Comparison of ENCODE assay signal across 10 cellular contexts in the genomic region with DNA sequence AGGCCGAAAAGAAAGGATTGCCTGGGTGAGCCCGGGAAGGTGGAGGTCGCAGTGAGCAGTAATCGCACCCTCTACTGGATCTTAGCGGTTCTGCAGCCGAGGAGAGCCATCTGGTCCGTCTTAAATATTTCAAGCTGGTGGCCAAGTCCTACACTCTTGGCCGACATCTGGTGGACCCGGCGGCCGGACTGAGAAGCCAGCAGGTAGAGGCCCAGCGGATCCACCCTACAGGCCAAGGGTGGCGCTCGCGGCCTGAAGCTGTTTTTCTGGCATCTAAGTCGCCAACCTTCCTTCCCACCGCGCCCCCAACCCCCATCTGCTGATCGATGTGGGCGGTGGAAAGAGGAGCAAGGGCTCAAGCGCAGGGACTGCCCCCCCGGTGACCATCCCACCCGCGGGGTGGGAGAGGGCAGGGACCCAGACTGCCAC. TPM values are rescaled to one million over a fixed set of nuclear protein-coding genes. Genes with fewer than 3 reads are reported as not detected.
DNase-seq lines count a peak whose midpoint lies in the region; ATAC-seq, FAIRE-seq and TF ChIP-seq lines count a peak whose summit lies in the region.
"Had no signal": no experiment of that assay in that cellular context is flagged by ENCODE, and none has a peak within 500 bp of the region (broad histone marks: within the 10 kb centered on the region; RNA-seq: fewer than 3 reads in every experiment).

No MANE protein-coding gene starts in this region.

- DNase-seq in A673 (ENCODE audit: low spot score) (peak; percentile 14), GM12891 (ENCODE audit: insufficient read length, low spot score) (peak; percentile 43), adipocyte (ENCODE audit: low read depth) (peak; percentile 34), iPS-NIHi11 (ENCODE audit: low spot score) (peak; percentile 73), putamen (ENCODE audit: low spot score) (no peak), cerebellar nuclear complex (lab: John Stamatoyannopoulos, UW) (no peak)
- DNase-seq: NCI-H345 had no signal

- peaks cover 10% of the 10 kb centered on the region for H3K9me3 ChIP-seq in A673 (ENCODE audit: low read depth, low read length, poor library complexity, severe bottlenecking)
- no peaks in the 10 kb centered on the region for H3K9me3 ChIP-seq in adipocyte (ENCODE audit: control insufficient read depth, low read length)

- H3K36me3 ChIP-seq in A673 (ENCODE audit: insufficient read depth, low read length, poor library complexity, severe bottlenecking) (no peaks in the 10 kb centered on the region), adipocyte (ENCODE audit: control insufficient read depth, insufficient read depth, low read length, severe bottlenecking) (no peaks in the 10 kb centered on the region)

- H3K4me1 ChIP-seq in A673 (ENCODE audit: insufficient read depth, low read length, poor library complexity, severe bottlenecking) (no peaks in the 10 kb centered on the region), adipocyte (ENCODE audit: control insufficient read depth, insufficient read depth, low read length) (no peaks in the 10 kb centered on the region)

- FAIRE-seq in GM12891 (lab: Jason Lieb, UNC) = no peak
- FAIRE-seq: colon had no signal

- no TSS peak for BruUV-seq in A673 (replicated peaks; lab: Mats Ljungman, UMichigan)

- no peak overlapping the region for H3K27ac ChIP-seq in A673 (ENCODE audit: low read depth, low read length, poor library complexity, severe bottlenecking)

- H3K9ac ChIP-seq in adipocyte (ENCODE audit: low read length) = no peak overlapping the region

- no peak for ATAC-seq in GM18870 (IDR thresholded peaks at IDR 0.05; ENCODE audit: unreplicated experiment)
- no peak for ATAC-seq in GM18873 (IDR thresholded peaks at IDR 0.05; ENCODE audit: low FRiP score, unreplicated experiment)

- H3K27me3 ChIP-seq in A673 (replicated peaks; ENCODE audit: insufficient read depth, low read depth, low read length, poor library complexity) (no peaks in the 10 kb centered on the region), adipocyte (replicated peaks; ENCODE audit: control insufficient read depth, insufficient read depth, low read length) (no peaks in the 10 kb centered on the region)

- no peak for TF ChIP-seq POLR2A in GM12891 (IDR thresholded peaks at IDR 0.05; ENCODE audit: low read depth, low read length)

- H3K4me3 ChIP-seq in A673 (ENCODE audit: low read depth, low read length, poor library complexity, severe bottlenecking) = no peak overlapping the region
- H3K4me3 ChIP-seq in adipocyte (ENCODE audit: low read length) = no peak overlapping the region

- intact Hi-C loops in A673 (cut with micrococcal nuclease; ENCODE audit: unreplicated experiment) = no loop called here

- CTCF ChIA-PET in A673 (lab: Charles Lee) = no interaction called here

- POLR2A ChIA-PET in A673 (lab: Charles Lee; ENCODE audit: low non-redundant PET) = no interaction called here

- 0 out of 2 replicates have a peak, but pooled peaks have one; percentile 24 for TF ChIP-seq CTCF in A673 (conservative IDR thresholded peaks at IDR 0.05; ENCODE audit: low read depth, low read length)

TF ChIP-seq in GM12891, 5 proteins besides CTCF, POLR2A, EP300 and RAD21:
- TF ChIP-seq TAF1 (IDR thresholded peaks at IDR 0.05; ENCODE audit: low read depth, low read length) (no peak), SPI1 (IDR thresholded peaks at IDR 0.05; ENCODE audit: low read depth, low read length) (no peak), POLR2AphosphoS5 (IDR thresholded peaks at IDR 0.05; ENCODE audit: low read depth, low read length) (no peak), POU2F2 (IDR thresholded peaks at IDR 0.05; ENCODE audit: low read depth, low read length) (no peak), PAX5 (IDR thresholded peaks at IDR 0.05; ENCODE audit: insufficient read depth, low read length, severe bottlenecking) (no peak)

RNA-seq across cellular contexts. Expression of a gene that starts 46.5 kb away (rescaled TPM):
- 7.6 and 8.7 TPM in 2 replicates for total RNA-seq in A673 (2021)
- 0.60 TPM for polyA plus RNA-seq in GM12891 (2012; ENCODE audit: low read depth, missing spikeins)

Comparison
In these comparisons a context has a peak if more than half of its experiments do, and no peak if none do; other contexts are left out.
1. DNase-seq: peak in A673 (single experiment), GM12891 (single experiment), adipocyte (single experiment) and iPS-NIHi11 (single experiment); none in putamen (single experiment) and cerebellar nuclear complex (0 of 2).